In the genomic region with DNA sequence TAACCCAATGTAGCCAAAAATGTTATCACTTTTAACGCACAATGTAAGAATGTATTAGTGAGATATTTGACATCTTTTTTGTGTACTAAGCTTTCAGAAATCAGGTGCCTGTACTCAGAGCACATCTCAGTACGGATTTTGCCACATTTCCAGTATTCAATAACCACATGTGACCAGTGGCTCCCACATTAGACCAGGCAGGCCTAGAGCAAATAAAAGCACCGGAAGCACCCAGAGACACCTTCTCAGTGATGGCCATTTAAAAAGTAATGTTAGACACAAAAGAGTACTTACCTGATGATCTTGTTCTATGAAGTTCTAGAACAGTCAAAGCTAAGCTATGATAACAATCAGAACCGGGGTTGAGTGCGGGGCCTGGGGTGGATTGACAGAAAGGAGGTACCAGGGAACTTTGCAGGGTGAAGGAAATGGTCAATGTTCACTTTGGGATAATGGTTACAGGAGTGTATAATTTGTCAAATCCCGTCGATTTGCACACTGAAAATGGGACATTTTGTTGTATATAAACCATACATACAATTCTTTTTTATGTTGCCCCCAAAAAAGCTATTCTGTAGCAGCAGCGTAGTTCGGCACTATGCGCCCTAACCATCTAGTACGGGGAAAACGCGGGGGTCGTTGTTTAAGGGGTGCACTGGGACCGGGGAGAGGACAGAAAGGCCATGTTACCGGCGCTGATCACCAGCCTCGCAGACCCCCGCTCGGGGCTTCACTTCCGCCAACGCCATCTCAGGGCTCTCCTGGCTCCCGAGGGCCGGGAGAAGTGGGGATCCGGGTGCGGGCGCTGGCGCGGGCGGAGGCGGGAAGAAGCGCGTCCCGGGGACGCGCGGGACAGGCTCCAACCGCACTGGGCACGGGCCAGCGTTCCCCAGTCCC, we compare ENCODE assay signal across 8 cellular contexts. TPM values are rescaled to one million over a fixed set of nuclear protein-coding genes. Genes with fewer than 3 reads are reported as not detected.
DNase-seq lines count a peak whose midpoint lies in the region; ATAC-seq, FAIRE-seq and TF ChIP-seq lines count a peak whose summit lies in the region.

No MANE protein-coding gene starts in this region.

- H3K36me3 ChIP-seq in MM.1S (replicated peaks; ENCODE audit: insufficient read depth, low read length) (no peaks in the 10 kb centered on the region), mesendoderm (ENCODE audit: control insufficient read depth, insufficient read depth, low read length) (no peaks in the 10 kb centered on the region), upper lobe of left lung (peaks cover 0 to 2% (median 0%) of the 10 kb centered on the region in 4 donors)

- ATAC-seq in GM19455 (IDR thresholded peaks at IDR 0.05; ENCODE audit: unreplicated experiment): peak; percentile 26
- peak in 1 of 2 donors; percentile 5 for ATAC-seq in upper lobe of left lung (ENCODE audit: low FRiP score in 2 of 2)
- no peak for ATAC-seq in HG03378 (IDR thresholded peaks at IDR 0.05; ENCODE audit: unreplicated experiment)

- DNase-seq in D721Med (ENCODE audit: insufficient read length, low spot score): no peak
- no peak for DNase-seq in MM.1S
- DNase-seq in chondrocyte (ENCODE audit: low spot score): no peak
- DNase-seq in mesendoderm: no peak
- no peak for DNase-seq in upper lobe of left lung
- no peak for DNase-seq in NCI-H2029 (lab: John Stamatoyannopoulos, UW)

- WGBS in mesendoderm (ENCODE audit: extremely low coverage, insufficient coverage, low lambda C conversion rate): no CpG with 5 or more reads among the region's 40 CpGs
- WGBS in upper lobe of left lung, 2 donors: 18 to 51% methylated on average over 7 to 32 of the region's 40 CpGs

- H3K9me3 ChIP-seq in MM.1S (replicated peaks; ENCODE audit: insufficient read depth, low read length) (no peaks in the 10 kb centered on the region), upper lobe of left lung (no peaks in the 10 kb centered on the region)

- H4K20me1 ChIP-seq in MM.1S (ENCODE audit: insufficient read depth, low read length): no peaks in the 10 kb centered on the region

- TF ChIP-seq POLR2A in upper lobe of left lung (IDR thresholded peaks at IDR 0.05): no peak

- H3K27ac ChIP-seq in MM.1S (ENCODE audit: low read length): no peak overlapping the region
- H3K27ac ChIP-seq in mesendoderm (ENCODE audit: low read depth, low read length): no peak overlapping the region
- peak overlapping the region; percentile 75 to 89 (median 84) for H3K27ac ChIP-seq in upper lobe of left lung

- H3K4me2 ChIP-seq in MM.1S (ENCODE audit: low read depth, low read length): peak overlapping the region; percentile 78
- H3K4me2 ChIP-seq in mesendoderm (ENCODE audit: low read length): peak overlapping the region; percentile 38

- H3K27me3 ChIP-seq in MM.1S (replicated peaks; ENCODE audit: insufficient read depth, low read length) (no peaks in the 10 kb centered on the region), mesendoderm (ENCODE audit: insufficient read depth, low read length, poor library complexity) (no peaks in the 10 kb centered on the region), upper lobe of left lung (no peaks in the 10 kb centered on the region)

- no peaks in the 10 kb centered on the region for H3K9me2 ChIP-seq in MM.1S (replicated peaks; ENCODE audit: insufficient read depth, low read length)

- TF ChIP-seq EP300 in upper lobe of left lung (IDR thresholded peaks at IDR 0.05): no peak

- H3K9ac ChIP-seq in MM.1S (ENCODE audit: low read length) (peak overlapping the region; percentile 81; the same call in 1 of the 2 replicates), mesendoderm (ENCODE audit: low read length) (peak overlapping the region; percentile 87)

- no peaks in the 10 kb centered on the region for H3K79me1 ChIP-seq in mesendoderm (ENCODE audit: low read length)

- no peak overlapping the region for H2BK5ac ChIP-seq in mesendoderm (ENCODE audit: low read length)

- peak overlapping the region; percentile 91 for H3K56ac ChIP-seq in mesendoderm (ENCODE audit: low read length)

- peak; percentile 60 for FAIRE-seq in D721Med (lab: Jason Lieb, UNC)

- H3K4ac ChIP-seq in mesendoderm (ENCODE audit: low read depth, low read length): no peak overlapping the region

- no peak overlapping the region for H3K23ac ChIP-seq in mesendoderm (ENCODE audit: low read length)

- H2AK5ac ChIP-seq in mesendoderm (ENCODE audit: low read length): no peak overlapping the region

- H2AFZ ChIP-seq in MM.1S (ENCODE audit: low read length): peak overlapping the region; percentile 88

- no peak for TF ChIP-seq CTCF in D721Med (IDR thresholded peaks at IDR 0.05; ENCODE audit: insufficient read depth, missing control alignments)
- TF ChIP-seq CTCF in MM.1S (IDR thresholded peaks at IDR 0.05; ENCODE audit: low read length): no peak
- no peak for TF ChIP-seq CTCF in chondrocyte (IDR thresholded peaks at IDR 0.05)
- TF ChIP-seq CTCF in upper lobe of left lung (IDR thresholded peaks at IDR 0.05): no peak

- no peak overlapping the region for H2BK15ac ChIP-seq in mesendoderm (replicated peaks; ENCODE audit: low read depth)

- H2BK120ac ChIP-seq in mesendoderm (ENCODE audit: low read depth, low read length): no peak overlapping the region

- peak overlapping the region; percentile 51 for H3K18ac ChIP-seq in mesendoderm (ENCODE audit: low read length)

- H3K27ac Mint-ChIP-seq in chondrocyte (ENCODE audit: unreplicated experiment): peak overlapping the region; percentile 79

- H3K4me3 ChIP-seq in MM.1S (ENCODE audit: low read length) (peak overlapping the region; percentile 91), mesendoderm (ENCODE audit: low read length) (peak overlapping the region; percentile 64), upper lobe of left lung (peak overlapping the region; percentile 62 to 83 (median 71))

- no peak overlapping the region for H4K5ac ChIP-seq in mesendoderm (ENCODE audit: low read length)

- no peaks in the 10 kb centered on the region for H3F3A ChIP-seq in MM.1S (ENCODE audit: insufficient read depth, low read length)

- H3K36me3 Mint-ChIP-seq in chondrocyte (ENCODE audit: low read depth): peaks cover 7% of the 10 kb centered on the region

- peak overlapping the region; percentile 97 for H3K4me3 Mint-ChIP-seq in chondrocyte (ENCODE audit: unreplicated experiment)

- no peak overlapping the region for H4K8ac ChIP-seq in mesendoderm (ENCODE audit: low read depth, low read length)

- peaks cover 29% of the 10 kb centered on the region for H3K4me1 Mint-ChIP-seq in chondrocyte (ENCODE audit: low read depth)

- H3K79me2 ChIP-seq in MM.1S (ENCODE audit: low read length) (no peaks in the 10 kb centered on the region), mesendoderm (ENCODE audit: control insufficient read depth, insufficient read depth, low read length) (no peaks in the 10 kb centered on the region)

- no peaks in the 10 kb centered on the region for H3K9me3 Mint-ChIP-seq in chondrocyte (ENCODE audit: low read depth)

- H3K27me3 Mint-ChIP-seq in chondrocyte (ENCODE audit: low read depth): no peaks in the 10 kb centered on the region

- H3K4me1 ChIP-seq in MM.1S (ENCODE audit: low read length): no peaks in the 10 kb centered on the region
- no peaks in the 10 kb centered on the region for H3K4me1 ChIP-seq in mesendoderm (ENCODE audit: control insufficient read depth, low read depth, low read length)
- peaks cover 0 to 15% (median 2%) of the 10 kb centered on the region in 4 donors for H3K4me1 ChIP-seq in upper lobe of left lung

RNA-seq across cellular contexts. Expression of gene CTPS2, which starts 1.0 kb away (rescaled TPM):
- total RNA-seq in chondrocyte (25.3 to 29.7 TPM (median 26.1 TPM) in 3 replicates), upper lobe of left lung (10 to 100 TPM in 3 of 6 donors, 1 to 10 TPM in 3; 5.1 to 30.1 (median 10.7) TPM)
- polyA plus RNA-seq in mesendoderm (2013, experiment 1 of 2): 15.7 TPM
- polyA plus RNA-seq in mesendoderm (2013, experiment 2 of 2): 16.1 TPM

RNA-seq across cellular contexts. Expression of gene SYAP1, which starts 7.9 kb away (rescaled TPM):
- total RNA-seq in chondrocyte (52.8 to 53.4 TPM (median 53.3 TPM) in 3 replicates), upper lobe of left lung (10 to 100 TPM; 12.6 to 41.2 (median 22.6) TPM)
- 13.8 TPM for polyA plus RNA-seq in mesendoderm (2013, experiment 1 of 2)
- polyA plus RNA-seq in mesendoderm (2013, experiment 2 of 2): 12.9 TPM

Comparison
In these comparisons a context has a peak if more than half of its experiments do, and no peak if none do; other contexts are left out.
1. H3K27ac ChIP-seq: peak in upper lobe of left lung (4 of 4); none in MM.1S (single experiment) and mesendoderm (single experiment).
2. Peak in every context shown above with its lines, with median percentiles within 50 percentile points of each other: H3K4me3 ChIP-seq.